Comparison of ENCODE assay signal across 16 cellular contexts in genomic region chr3:149016242-149016641, GRCh38. TPM values are rescaled to one million over a fixed set of nuclear protein-coding genes. Genes with fewer than 3 reads are reported as not detected.
DNase-seq lines count a peak whose midpoint lies in the region; ATAC-seq and TF ChIP-seq lines count a peak whose summit lies in the region.
"Had no signal": no experiment of that assay in that cellular context is flagged by ENCODE, and none has a peak within 500 bp of the region (broad histone marks: within the 10 kb centered on the region; RNA-seq: fewer than 3 reads in every experiment).

No MANE protein-coding gene starts in this region.

- CTCF ChIA-PET in WTC11 (lab: Charles Lee) = no interaction called here

- POLR2A ChIA-PET in activated naive CD8-positive, alpha-beta T cell treated with anti-CD3 and anti-CD28 coated beads, Interleukin-2, amount 10 ng/mL, durations not matched to agents 7 days and 5 days (lab: Charles Lee) = no interaction called here
- POLR2A ChIA-PET in WTC11 (lab: Charles Lee) = no interaction called here

- H3K36me3 ChIP-seq in esophagus squamous epithelium (peaks cover 0 to 41% (median 2%) of the 10 kb centered on the region in 3 donors), skeletal muscle tissue (ENCODE audit: control insufficient read depth in 3 of 3, insufficient read depth in 3 of 3, low read length in 3 of 3) (peaks cover 7 to 23% (median 23%) of the 10 kb centered on the region in 3 donors)

- no peak for TF ChIP-seq POLR2A in esophagus squamous epithelium (IDR thresholded peaks at IDR 0.05)

- peak overlapping the region in 2 of 3 donors; percentile 72 to 73 for H3K9ac ChIP-seq in skeletal muscle tissue (ENCODE audit: low read depth in 1 of 3, low read length in 3 of 3)

- H3K27ac ChIP-seq in esophagus squamous epithelium (peak overlapping the region in 3 of 4 donors; percentile 23 to 74 (median 50)), skeletal muscle tissue (ENCODE audit: low read depth, low read length) (peak overlapping the region; percentile 97)
- H3K27ac ChIP-seq: WERI-Rb-1 had no signal

- H3K27ac Mint-ChIP-seq in activated naive CD8-positive, alpha-beta T cell treated with anti-CD3 and anti-CD28 coated beads, Interleukin-2, amount 10 ng/mL, durations not matched to agents 7 days and 5 days = peak overlapping the region; percentile 63
- no peak overlapping the region for H3K27ac Mint-ChIP-seq in activated naive CD8-positive, alpha-beta T cell treated with anti-CD3 and anti-CD28 coated beads for 36 hours
- peak overlapping the region; percentile 25; the same call in 1 of the 2 replicates for H3K27ac Mint-ChIP-seq in WTC11
- H3K27ac Mint-ChIP-seq in activated CD4-positive, alpha-beta T cell treated with anti-CD3 and anti-CD28 coated beads, Interleukin-2, amount 10 ng/mL, durations not matched to agents 24 days and 14 days = no peak overlapping the region

- no peak overlapping the region for H3K4me3 ChIP-seq in esophagus squamous epithelium
- peak overlapping the region in 2 of 3 donors; percentile 24 to 64 for H3K4me3 ChIP-seq in skeletal muscle tissue (ENCODE audit: low read length in 3 of 3)

- H3K4me1 ChIP-seq in esophagus squamous epithelium = peaks cover 0 to 53% (median 16%) of the 10 kb centered on the region in 3 donors
- H3K4me1 ChIP-seq in skeletal muscle tissue (ENCODE audit: control insufficient read depth in 3 of 3, insufficient read depth in 3 of 3, low read length in 3 of 3) = peaks cover 43 to 72% (median 66%) of the 10 kb centered on the region in 3 donors

- intact Hi-C loops in esophagus squamous epithelium (cut with DNase I) = no loop called here
- intact Hi-C loops in activated CD4-positive, alpha-beta T cell treated with anti-CD3 and anti-CD28 coated beads, Interleukin-2, amount 10 ng/mL, durations not matched to agents 24 days and 14 days (cut with micrococcal nuclease) = no loop called here

- peaks cover 53% of the 10 kb centered on the region for H3K36me3 Mint-ChIP-seq in activated naive CD8-positive, alpha-beta T cell treated with anti-CD3 and anti-CD28 coated beads, Interleukin-2, amount 10 ng/mL, durations not matched to agents 7 days and 5 days
- peaks cover 18% of the 10 kb centered on the region for H3K36me3 Mint-ChIP-seq in activated naive CD8-positive, alpha-beta T cell treated with anti-CD3 and anti-CD28 coated beads for 36 hours
- peaks cover 29% of the 10 kb centered on the region for H3K36me3 Mint-ChIP-seq in WTC11
- H3K36me3 Mint-ChIP-seq in activated CD4-positive, alpha-beta T cell treated with anti-CD3 and anti-CD28 coated beads, Interleukin-2, amount 10 ng/mL, durations not matched to agents 24 days and 14 days (ENCODE audit: low read depth) = peaks cover 40% of the 10 kb centered on the region

- DNase-seq in activated naive CD8-positive, alpha-beta T cell treated with anti-CD3 and anti-CD28 coated beads, Interleukin-2, amount 10 ng/mL, durations not matched to agents 7 days and 5 days = no peak
- DNase-seq in activated naive CD8-positive, alpha-beta T cell treated with anti-CD3 and anti-CD28 coated beads for 36 hours = no peak
- DNase-seq in WTC11 (ENCODE audit: low spot score) = no peak
- no peak for DNase-seq in esophagus squamous epithelium (lab: John Stamatoyannopoulos, UW)
- no peak for DNase-seq in GM10266 (ENCODE audit: extremely low spot score)
- no peak for DNase-seq in activated CD4-positive, alpha-beta T cell treated with anti-CD3 and anti-CD28 coated beads, Interleukin-2, amount 10 ng/mL, durations not matched to agents 24 days and 14 days
- DNase-seq: ACHN; activated naive CD4-positive, alpha-beta T cell; NCI-H1436; NCI-H345; NK-92 treated with Interleukin-12 subunit alpha and Interleukin-12 subunit beta, amount 100 ng/mL, for 24 hours; stimulated activated CD4-positive, alpha-beta T cell treated with anti-CD3 and anti-CD28 coated beads, Interleukin-15, amount 100 ng/mL, for 24 hours; T-cell; WERI-Rb-1 had no signal

- no peaks in the 10 kb centered on the region for H3K27me3 Mint-ChIP-seq in activated naive CD8-positive, alpha-beta T cell treated with anti-CD3 and anti-CD28 coated beads, Interleukin-2, amount 10 ng/mL, durations not matched to agents 7 days and 5 days
- no peaks in the 10 kb centered on the region for H3K27me3 Mint-ChIP-seq in activated naive CD8-positive, alpha-beta T cell treated with anti-CD3 and anti-CD28 coated beads for 36 hours
- no peaks in the 10 kb centered on the region for H3K27me3 Mint-ChIP-seq in WTC11 (ENCODE audit: low read depth)
- H3K27me3 Mint-ChIP-seq in activated CD4-positive, alpha-beta T cell treated with anti-CD3 and anti-CD28 coated beads, Interleukin-2, amount 10 ng/mL, durations not matched to agents 24 days and 14 days = no peaks in the 10 kb centered on the region
- H3K27me3 Mint-ChIP-seq: T-cell had no signal

- ATAC-seq in activated naive CD8-positive, alpha-beta T cell treated with anti-CD3 and anti-CD28 coated beads, Interleukin-2, amount 10 ng/mL, durations not matched to agents 7 days and 5 days (ENCODE audit: low read depth) = no peak
- ATAC-seq in WTC11 (no peak), GM21717 (IDR thresholded peaks at IDR 0.05; ENCODE audit: unreplicated experiment) (no peak)
- ATAC-seq: T-cell had no signal

- H3K27me3 ChIP-seq in esophagus squamous epithelium (no peaks in the 10 kb centered on the region), skeletal muscle tissue (ENCODE audit: control insufficient read depth in 3 of 3, insufficient read depth in 3 of 3, low read length in 3 of 3) (no peaks in the 10 kb centered on the region)

- H3K4me1 Mint-ChIP-seq in activated naive CD8-positive, alpha-beta T cell treated with anti-CD3 and anti-CD28 coated beads, Interleukin-2, amount 10 ng/mL, durations not matched to agents 7 days and 5 days = peaks cover 23% of the 10 kb centered on the region
- peaks cover 6% of the 10 kb centered on the region for H3K4me1 Mint-ChIP-seq in activated naive CD8-positive, alpha-beta T cell treated with anti-CD3 and anti-CD28 coated beads for 36 hours
- H3K4me1 Mint-ChIP-seq in WTC11 = peaks cover 47% of the 10 kb centered on the region
- H3K4me1 Mint-ChIP-seq in activated CD4-positive, alpha-beta T cell treated with anti-CD3 and anti-CD28 coated beads, Interleukin-2, amount 10 ng/mL, durations not matched to agents 24 days and 14 days = peaks cover 15% of the 10 kb centered on the region

- no peak for TF ChIP-seq CTCF in WTC11 (IDR thresholded peaks at IDR 0.05)
- no peak for TF ChIP-seq CTCF in esophagus squamous epithelium (IDR thresholded peaks at IDR 0.05)
- TF ChIP-seq CTCF in GM10266 (IDR thresholded peaks at IDR 0.05; ENCODE audit: control insufficient read depth, insufficient read depth, low read depth, missing control alignments) = no peak

- WGBS in esophagus squamous epithelium, 2 donors = 71 to 94% methylated on average over 2 of the region's 2 CpGs

- H3K4me3 Mint-ChIP-seq in activated naive CD8-positive, alpha-beta T cell treated with anti-CD3 and anti-CD28 coated beads, Interleukin-2, amount 10 ng/mL, durations not matched to agents 7 days and 5 days = no peak overlapping the region
- H3K4me3 Mint-ChIP-seq in activated naive CD8-positive, alpha-beta T cell treated with anti-CD3 and anti-CD28 coated beads for 36 hours = no peak overlapping the region
- H3K4me3 Mint-ChIP-seq in WTC11 = no peak overlapping the region
- no peak overlapping the region for H3K4me3 Mint-ChIP-seq in activated CD4-positive, alpha-beta T cell treated with anti-CD3 and anti-CD28 coated beads, Interleukin-2, amount 10 ng/mL, durations not matched to agents 24 days and 14 days
- H3K4me3 Mint-ChIP-seq: T-cell had no signal

- no peaks in the 10 kb centered on the region for H3K9me3 ChIP-seq in esophagus squamous epithelium
- no peaks in the 10 kb centered on the region for H3K9me3 ChIP-seq in skeletal muscle tissue (ENCODE audit: control insufficient read depth in 3 of 3, low read length in 3 of 3)

- H3K9me3 Mint-ChIP-seq in activated naive CD8-positive, alpha-beta T cell treated with anti-CD3 and anti-CD28 coated beads, Interleukin-2, amount 10 ng/mL, durations not matched to agents 7 days and 5 days = no peaks in the 10 kb centered on the region
- no peaks in the 10 kb centered on the region for H3K9me3 Mint-ChIP-seq in activated naive CD8-positive, alpha-beta T cell treated with anti-CD3 and anti-CD28 coated beads for 36 hours
- H3K9me3 Mint-ChIP-seq in WTC11 = no peaks in the 10 kb centered on the region
- no peaks in the 10 kb centered on the region for H3K9me3 Mint-ChIP-seq in activated CD4-positive, alpha-beta T cell treated with anti-CD3 and anti-CD28 coated beads, Interleukin-2, amount 10 ng/mL, durations not matched to agents 24 days and 14 days
- H3K9me3 Mint-ChIP-seq: T-cell had no signal

TF ChIP-seq in WTC11, 78 proteins besides CTCF, POLR2A, EP300 and RAD21 (continues in another document):
- TF ChIP-seq RORB (CRISPR knock-in tag; IDR thresholded peaks at IDR 0.05) = no peak
- no peak for TF ChIP-seq JAZF1 (CRISPR knock-in tag; IDR thresholded peaks at IDR 0.05)
- TF ChIP-seq CBFB (CRISPR knock-in tag; IDR thresholded peaks at IDR 0.05; ENCODE audit: low read depth) = no peak
- TF ChIP-seq IRF2 (CRISPR knock-in tag; IDR thresholded peaks at IDR 0.05; ENCODE audit: borderline replicate concordance, low read depth) = no peak
- TF ChIP-seq OVOL2 (CRISPR knock-in tag; IDR thresholded peaks at IDR 0.05; ENCODE audit: borderline replicate concordance) = no peak
- TF ChIP-seq HMGA2 (CRISPR knock-in tag; IDR thresholded peaks at IDR 0.05) = no peak
- TF ChIP-seq ESRRA (CRISPR knock-in tag; IDR thresholded peaks at IDR 0.05; ENCODE audit: borderline replicate concordance) = no peak

RNA-seq across cellular contexts. Expression of gene GYG1, which starts 24.9 kb away (rescaled TPM):
- total RNA-seq in activated naive CD8-positive, alpha-beta T cell treated with anti-CD3 and anti-CD28 coated beads, Interleukin-2, amount 10 ng/mL, durations not matched to agents 7 days and 5 days = 10 to 100 TPM; 48.6 to 49.3 TPM
- 10 to 100 TPM; 20.2 to 20.6 TPM for total RNA-seq in activated naive CD8-positive, alpha-beta T cell treated with anti-CD3 and anti-CD28 coated beads for 36 hours
- 34.8 to 43.1 TPM (median 41.7 TPM) in 3 replicates for total RNA-seq in WTC11 (2021)
- total RNA-seq in esophagus squamous epithelium = 10 to 100 TPM; 16.6 to 55.5 (median 35.8) TPM
- total RNA-seq in skeletal muscle tissue = 62.6 TPM
- 27.4 and 28.0 TPM in 2 replicates for total RNA-seq in activated CD4-positive, alpha-beta T cell treated with anti-CD3 and anti-CD28 coated beads, Interleukin-2, amount 10 ng/mL, durations not matched to agents 24 days and 14 days

Comparison
In these comparisons a context has a peak if more than half of its experiments do, and no peak if none do; other contexts are left out.
1. H3K27ac Mint-ChIP-seq: peak in activated naive CD8-positive, alpha-beta T cell treated with anti-CD3 and anti-CD28 coated beads, Interleukin-2, amount 10 ng/mL, durations not matched to agents 7 days and 5 days (single experiment) and WTC11 (single experiment); none in activated naive CD8-positive, alpha-beta T cell treated with anti-CD3 and anti-CD28 coated beads for 36 hours (single experiment) and activated CD4-positive, alpha-beta T cell treated with anti-CD3 and anti-CD28 coated beads, Interleukin-2, amount 10 ng/mL, durations not matched to agents 24 days and 14 days (single experiment).
2. H3K4me3 ChIP-seq: peak in skeletal muscle tissue (2 of 3); none in esophagus squamous epithelium (0 of 4).